8 cellular contexts compared by ENCODE assay signal in the genomic region with DNA sequence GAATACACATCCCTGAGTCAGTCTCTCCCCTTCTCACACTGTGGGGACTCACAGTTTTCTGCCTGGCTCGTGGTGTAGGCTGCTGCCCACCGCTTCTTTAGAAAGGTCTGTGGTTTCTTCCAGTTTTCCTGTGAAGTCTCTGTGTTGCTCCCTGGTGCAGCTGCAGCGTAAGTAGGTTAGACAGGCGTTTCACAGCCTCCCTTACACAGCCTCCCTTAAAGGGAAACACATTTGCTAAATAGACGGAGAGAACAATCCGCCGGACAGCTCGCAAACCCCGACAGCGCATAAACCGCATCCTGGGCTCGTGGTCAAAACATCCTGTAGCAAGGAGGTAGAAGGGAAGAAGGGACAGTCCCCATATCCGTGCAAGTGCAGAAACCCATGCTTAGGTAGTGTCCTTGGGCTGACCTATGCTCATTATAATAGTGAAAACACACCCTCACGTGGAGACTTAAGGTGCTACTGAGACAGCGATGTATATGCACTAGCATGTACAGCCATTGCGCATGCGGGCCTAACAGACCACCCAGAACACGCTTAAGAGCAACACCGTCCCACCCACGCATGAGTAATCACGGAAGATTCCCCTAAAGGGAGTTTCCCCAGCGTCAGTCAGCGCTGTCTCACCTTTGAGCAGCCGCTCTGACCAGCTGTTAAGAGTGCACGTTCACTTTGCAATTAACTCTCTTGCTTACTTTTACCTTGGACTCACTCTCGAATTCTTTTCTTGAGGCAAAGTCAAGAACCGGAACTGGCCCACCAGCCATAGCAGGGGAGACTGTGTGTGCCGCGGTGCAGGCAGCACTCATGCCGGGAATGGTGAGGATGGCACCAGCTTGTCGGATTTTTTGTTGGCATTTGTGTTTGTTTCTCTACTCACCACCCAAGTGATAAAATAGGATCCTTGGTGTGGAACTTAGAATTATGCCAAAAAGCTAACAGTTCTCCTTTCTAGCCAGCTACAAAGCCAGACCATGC. TPM values are rescaled to one million over a fixed set of nuclear protein-coding genes. Genes with fewer than 3 reads are reported as not detected.
DNase-seq lines count a peak whose midpoint lies in the region; ATAC-seq and TF ChIP-seq lines count a peak whose summit lies in the region.

No MANE protein-coding gene starts in this region.

- peak; percentile 56 to 89 (median 77) for DNase-seq in CD8-positive, alpha-beta T cell
- peak; percentile 17 for DNase-seq in HT1080 (ENCODE audit: low read depth)
- DNase-seq in activated CD8-positive, alpha-beta memory T cell treated with anti-CD3 and anti-CD28 coated beads for 24 hours, result peak; percentile 91
- DNase-seq in mesenchymal stem cell, result no peak
- DNase-seq in occipital lobe (lab: John Stamatoyannopoulos, UW), result no peak
- no peak for DNase-seq in NCI-H446 (lab: John Stamatoyannopoulos, UW)

- no peak overlapping the region for H2BK12ac ChIP-seq in mesenchymal stem cell (ENCODE audit: low read length in 2 of 2)

- no peak overlapping the region for H3K4me2 ChIP-seq in mesenchymal stem cell (ENCODE audit: low read length, poor library complexity, severe bottlenecking)

- CTCF ChIA-PET in CD8-positive, alpha-beta T cell (lab: Charles Lee), result interaction anchor here (0.7 to 7.5 kb wide), 11 partner anchors 8 to 137 kb away, joined by 3 to 81 read pairs (median 5); partner anchors contain the start of genes SIGLEC10 and VSIG10L

- intact Hi-C loops in CD8-positive, alpha-beta T cell (cut with DNase I, micrococcal nuclease), result loop anchor here (1.0 to 5.0 kb wide), 6 partner anchors 19 to 131 kb away; partner anchors contain the start of genes ETFB (in 1 of the 2) and ZNF175 (in 1 of the 2)

- WGBS in mesenchymal stem cell, result 75% methylated on average over 29 of the region's 31 CpGs
- 13% methylated on average over 31 of the region's 31 CpGs for WGBS in thymus

- H3K27ac Mint-ChIP-seq in CD8-positive, alpha-beta T cell, result peak overlapping the region; percentile 93

- peak; percentile 91 for ATAC-seq in CD8-positive, alpha-beta T cell
- ATAC-seq in GM21423 (IDR thresholded peaks at IDR 0.05; ENCODE audit: unreplicated experiment), result peak; percentile 94

- peaks cover 7% of the 10 kb centered on the region for H3K27me3 Mint-ChIP-seq in CD8-positive, alpha-beta T cell (ENCODE audit: low read depth)

- peaks cover 31% of the 10 kb centered on the region for H3K4me1 ChIP-seq in CD8-positive, alpha-beta T cell (ENCODE audit: insufficient read depth, low read length)
- H3K4me1 ChIP-seq in mesenchymal stem cell (ENCODE audit: control insufficient read depth, insufficient read depth, low read depth, low read length), result no peaks in the 10 kb centered on the region
- H3K4me1 ChIP-seq in thymus (ENCODE audit: control insufficient read depth, insufficient read depth, low read length), result peaks cover 16% of the 10 kb centered on the region

- H3K36me3 Mint-ChIP-seq in CD8-positive, alpha-beta T cell, result no peaks in the 10 kb centered on the region

- H3K4me1 Mint-ChIP-seq in CD8-positive, alpha-beta T cell (ENCODE audit: low read depth), result peaks cover 43% of the 10 kb centered on the region

- H4K8ac ChIP-seq in mesenchymal stem cell (ENCODE audit: low read length), result no peak overlapping the region

- no peaks in the 10 kb centered on the region for H3K79me1 ChIP-seq in mesenchymal stem cell (replicated peaks; ENCODE audit: low read length, poor library complexity, severe bottlenecking)

- no peaks in the 10 kb centered on the region for H3K36me3 ChIP-seq in CD8-positive, alpha-beta T cell (ENCODE audit: insufficient read depth, low read length)
- H3K36me3 ChIP-seq in mesenchymal stem cell (ENCODE audit: control insufficient read depth in 1 of 2, insufficient read depth in 2 of 2, low read depth in 1 of 2, low read length in 2 of 2) (no peaks in the 10 kb centered on the region), thymus (ENCODE audit: control insufficient read depth, insufficient read depth) (no peaks in the 10 kb centered on the region)

- no peak overlapping the region for H2BK5ac ChIP-seq in mesenchymal stem cell (ENCODE audit: low read depth, low read length, poor library complexity, severe bottlenecking)

- H3K4me3 ChIP-seq in CD8-positive, alpha-beta T cell (ENCODE audit: low read depth, low read length), result peak overlapping the region; percentile 21
- H3K4me3 ChIP-seq in mesenchymal stem cell (ENCODE audit: insufficient read depth in 1 of 2, low read depth in 1 of 2, low read length in 2 of 2), result no peak overlapping the region
- peak overlapping the region; percentile 33 for H3K4me3 ChIP-seq in thymus (ENCODE audit: low read length)

- no peak overlapping the region for H2AK5ac ChIP-seq in mesenchymal stem cell (ENCODE audit: low read length, severe bottlenecking)

- peak overlapping the region; percentile 75 for H3K4me3 Mint-ChIP-seq in CD8-positive, alpha-beta T cell

- H3K4ac ChIP-seq in mesenchymal stem cell (ENCODE audit: low read depth in 1 of 2, low read length in 2 of 2), result no peak overlapping the region

- peak overlapping the region; percentile 12 for H3K9ac ChIP-seq in mesenchymal stem cell (ENCODE audit: low read length)

- H4K91ac ChIP-seq in mesenchymal stem cell (ENCODE audit: low read length), result no peak overlapping the region

- no peak overlapping the region for H3K23ac ChIP-seq in mesenchymal stem cell (ENCODE audit: low read length in 2 of 2)

- no peak overlapping the region for H2BK120ac ChIP-seq in mesenchymal stem cell (ENCODE audit: low read depth, low read length)

- H3K9me3 ChIP-seq in CD8-positive, alpha-beta T cell (ENCODE audit: low read length), result no peaks in the 10 kb centered on the region
- H3K9me3 ChIP-seq in mesenchymal stem cell (ENCODE audit: control insufficient read depth, low read length), result no peaks in the 10 kb centered on the region
- no peaks in the 10 kb centered on the region for H3K9me3 ChIP-seq in thymus (ENCODE audit: control insufficient read depth)

- no peaks in the 10 kb centered on the region for H3K9me3 Mint-ChIP-seq in CD8-positive, alpha-beta T cell

- H3K18ac ChIP-seq in mesenchymal stem cell (ENCODE audit: low read depth in 1 of 2, low read length in 2 of 2), result no peak overlapping the region

- no peak overlapping the region for H3K14ac ChIP-seq in mesenchymal stem cell (ENCODE audit: low read length in 2 of 2)

- POLR2A ChIA-PET in CD8-positive, alpha-beta T cell (lab: Charles Lee), result interaction anchor here (0.6 to 1.3 kb wide), 6 partner anchors 11 to 263 kb away, joined by 3 to 4 read pairs (median 4); partner anchors contain the start of gene NKG7

- no peak overlapping the region for H2BK15ac ChIP-seq in mesenchymal stem cell (ENCODE audit: low read depth, poor library complexity, severe bottlenecking)

- H3K27ac ChIP-seq in CD8-positive, alpha-beta T cell (ENCODE audit: low read depth, low read length), result peak overlapping the region; percentile 24
- H3K27ac ChIP-seq in mesenchymal stem cell (ENCODE audit: low read length, poor library complexity, severe bottlenecking) (no peak overlapping the region), thymus (ENCODE audit: low read depth) (peak overlapping the region; percentile 22)

- H3K27me3 ChIP-seq in CD8-positive, alpha-beta T cell (ENCODE audit: insufficient read depth, low read length), result no peaks in the 10 kb centered on the region
- peaks cover 0 to 28% of the 10 kb centered on the region in 2 experiments for H3K27me3 ChIP-seq in mesenchymal stem cell (ENCODE audit: control insufficient read depth in 1 of 2, insufficient read depth in 1 of 2, low read length in 2 of 2)
- no peaks in the 10 kb centered on the region for H3K27me3 ChIP-seq in thymus (ENCODE audit: control insufficient read depth, insufficient read depth)

- TF ChIP-seq CTCF in CD8-positive, alpha-beta T cell (IDR thresholded peaks at IDR 0.05), result peak; percentile 27

- H2AFZ ChIP-seq in mesenchymal stem cell (ENCODE audit: low read depth, low read length), result no peak overlapping the region

RNA-seq across cellular contexts. Expression of gene SIGLEC8, which starts 16.6 kb away (rescaled TPM):
- not detected for total RNA-seq in CD8-positive, alpha-beta T cell
- total RNA-seq in HT1080 (2014; rRNA removed; shearing (Covaris generic)), result not detected in 2 replicates
- polyA plus RNA-seq in HT1080 (2015; cell fraction: cytosol; rRNA removed), result not detected in 2 replicates
- not detected in 2 replicates for polyA plus RNA-seq in HT1080 (2015; cell fraction: nucleus; rRNA removed)
- not detected for polyA plus RNA-seq in mesenchymal stem cell (2013, experiment 1 of 2)
- polyA plus RNA-seq in mesenchymal stem cell (2013, experiment 2 of 2), result not detected
- polyA plus RNA-seq in thymus, result 2.1 TPM
- 2.0 TPM for total RNA-seq in occipital lobe

RNA-seq across cellular contexts. Expression of gene SIGLEC10, which starts 24.3 kb away (rescaled TPM):
- total RNA-seq in CD8-positive, alpha-beta T cell, result under 1 TPM in 1 of 2 experiments, not detected in 1; 0.47 TPM
- total RNA-seq in HT1080 (2014; rRNA removed; shearing (Covaris generic)), result not detected in 2 replicates
- not detected in 2 replicates for polyA plus RNA-seq in HT1080 (2015; cell fraction: cytosol; rRNA removed)
- polyA plus RNA-seq in HT1080 (2015; cell fraction: nucleus; rRNA removed), result not detected in 2 replicates
- not detected for polyA plus RNA-seq in mesenchymal stem cell (2013, experiment 1 of 2)
- not detected for polyA plus RNA-seq in mesenchymal stem cell (2013, experiment 2 of 2)
- 19.0 TPM for polyA plus RNA-seq in thymus
- 1.6 TPM for total RNA-seq in occipital lobe

RNA-seq across cellular contexts. Expression of gene CEACAM18, which starts 36.6 kb away (rescaled TPM):
- not detected for total RNA-seq in CD8-positive, alpha-beta T cell
- not detected in 2 replicates for total RNA-seq in HT1080 (2014; rRNA removed; shearing (Covaris generic))
- polyA plus RNA-seq in HT1080 (2015; cell fraction: cytosol; rRNA removed), result not detected in 2 replicates
- polyA plus RNA-seq in HT1080 (2015; cell fraction: nucleus; rRNA removed), result not detected in 2 replicates
- polyA plus RNA-seq in mesenchymal stem cell (2013, experiment 1 of 2), result not detected
- polyA plus RNA-seq in mesenchymal stem cell (2013, experiment 2 of 2), result not detected
- polyA plus RNA-seq in thymus, result not detected
- not detected for total RNA-seq in occipital lobe

RNA-seq across cellular contexts. Expression of gene C19orf84, which starts 51.3 kb away (rescaled TPM):
- not detected for total RNA-seq in CD8-positive, alpha-beta T cell
- total RNA-seq in HT1080 (2014; rRNA removed; shearing (Covaris generic)), result not detected in 2 replicates
- polyA plus RNA-seq in HT1080 (2015; cell fraction: cytosol; rRNA removed), result not detected in 2 replicates
- 0.12 TPM in 1 of 2 replicates, not detected in the other for polyA plus RNA-seq in HT1080 (2015; cell fraction: nucleus; rRNA removed)
- polyA plus RNA-seq in mesenchymal stem cell (2013, experiment 1 of 2), result not detected
- not detected for polyA plus RNA-seq in mesenchymal stem cell (2013, experiment 2 of 2)
- 0.11 TPM for polyA plus RNA-seq in thymus
- not detected for total RNA-seq in occipital lobe

RNA-seq across cellular contexts. Expression of gene LIM2, which starts 53.9 kb away (rescaled TPM):
- not detected for total RNA-seq in CD8-positive, alpha-beta T cell
- not detected in 2 replicates for total RNA-seq in HT1080 (2014; rRNA removed; shearing (Covaris generic))
- polyA plus RNA-seq in HT1080 (2015; cell fraction: cytosol; rRNA removed), result not detected in 2 replicates
- polyA plus RNA-seq in HT1080 (2015; cell fraction: nucleus; rRNA removed), result not detected in 2 replicates
- polyA plus RNA-seq in mesenchymal stem cell (2013, experiment 1 of 2), result not detected
- polyA plus RNA-seq in mesenchymal stem cell (2013, experiment 2 of 2), result not detected
- not detected for polyA plus RNA-seq in thymus
- total RNA-seq in occipital lobe, result not detected

Comparison
In these comparisons a context has a peak if more than half of its experiments do, and no peak if none do; other contexts are left out.
1. DNase-seq: peak in CD8-positive, alpha-beta T cell (7 of 7), HT1080 (single experiment) and activated CD8-positive, alpha-beta memory T cell treated with anti-CD3 and anti-CD28 coated beads for 24 hours (single experiment); none in mesenchymal stem cell (single experiment), occipital lobe (single experiment) and NCI-H446 (0 of 2).
2. H3K4me3 ChIP-seq: peak in CD8-positive, alpha-beta T cell (single experiment) and thymus (single experiment); none in mesenchymal stem cell (0 of 2).